1 cellular context compared by ENCODE assay signal in genomic region chr22:19679476-19680099, GRCh38.
A peak's percentile ranks its signal among the peaks of the same experiment; 100 is the strongest.
TF ChIP-seq lines count a peak whose summit lies in the region.

No MANE protein-coding gene starts in this region.

TF ChIP-seq in K562, 482 proteins besides CTCF, POLR2A, EP300 and RAD21 (continued from another document and continues in another):
- TF ChIP-seq GATAD2A (IDR thresholded peaks at IDR 0.05) = peak; percentile 79
- no peak for TF ChIP-seq HNRNPK (IDR thresholded peaks at IDR 0.05; ENCODE audit: low read depth, low read length, poor library complexity, severe bottlenecking)
- TF ChIP-seq MEIS2 (IDR thresholded peaks at IDR 0.05; ENCODE audit: partially characterized antibody) = no peak
- no peak for TF ChIP-seq TBP (optimal IDR thresholded peaks at IDR 0.05; ENCODE audit: low read depth, low read length)
- no peak for TF ChIP-seq ATF1 (CRISPR knock-in tag; IDR thresholded peaks at IDR 0.05)
- TF ChIP-seq ATF1 (tag; IDR thresholded peaks at IDR 0.05) = peak; percentile 64
- no peak; the same call in 1 of the 2 replicates for TF ChIP-seq RUNX1 (IDR thresholded peaks at IDR 0.05; ENCODE audit: low read depth)
- no peak for TF ChIP-seq PTBP1 (IDR thresholded peaks at IDR 0.05; ENCODE audit: low read depth, low read length)
- no peak for TF ChIP-seq TCF15 (CRISPR knock-in tag; IDR thresholded peaks at IDR 0.05)
- no peak for TF ChIP-seq BRCA1 (IDR thresholded peaks at IDR 0.05)
- TF ChIP-seq BRCA1 (CRISPR knock-in tag; IDR thresholded peaks at IDR 0.05) = no peak
- 0 out of 2 replicates have a peak, but pooled peaks have one; percentile 22 for TF ChIP-seq NFIX (CRISPR knock-in tag; IDR thresholded peaks at IDR 0.05; ENCODE audit: low read depth)
- TF ChIP-seq LCOR (CRISPR knock-in tag; IDR thresholded peaks at IDR 0.05) = peak; percentile 82
- 0 out of 2 replicates have a peak, but pooled peaks have one; percentile 71 for TF ChIP-seq GTF2F1 (IDR thresholded peaks at IDR 0.05; ENCODE audit: low read depth, low read length)
- 0 out of 2 replicates have a peak, but pooled peaks have one; percentile 44 for TF ChIP-seq ZKSCAN1 (IDR thresholded peaks at IDR 0.05; ENCODE audit: low read depth, low read length)
- TF ChIP-seq RCOR1 (IDR thresholded peaks at IDR 0.05; ENCODE audit: borderline replicate concordance in 1 of 2, low read depth in 2 of 2, low read length in 2 of 2) = peak in 1 of 2 experiments; percentile 89; a peak in 2 of 4 replicates
- no peak; the same call in 1 of the 2 replicates for TF ChIP-seq PHF8 (IDR thresholded peaks at IDR 0.05; ENCODE audit: borderline replicate concordance, low read length)
- no peak for TF ChIP-seq ZNF124 (CRISPR knock-in tag; IDR thresholded peaks at IDR 0.05)
- 0 out of 4 replicates have a peak, but pooled peaks have one; percentile 63 to 68 for TF ChIP-seq UBTF (IDR thresholded peaks at IDR 0.05; ENCODE audit: borderline replicate concordance in 1 of 2, low read depth in 2 of 2, low read length in 2 of 2)
- no peak for TF ChIP-seq XRCC4 (IDR thresholded peaks at IDR 0.05; ENCODE audit: extremely low read depth, insufficient read depth, insufficient read length)
- no peak for TF ChIP-seq IRF9 (tag; IDR thresholded peaks at IDR 0.05)
- TF ChIP-seq PHF21A (IDR thresholded peaks at IDR 0.05; ENCODE audit: borderline replicate concordance, low read depth) = no peak
- no peak for TF ChIP-seq ARHGAP35 (IDR thresholded peaks at IDR 0.05; ENCODE audit: partially characterized antibody)
- no peak for TF ChIP-seq DIDO1 (tag; IDR thresholded peaks at IDR 0.05; ENCODE audit: low read depth)
- TF ChIP-seq HDAC1 (IDR thresholded peaks at IDR 0.05) = no peak
- no peak for TF ChIP-seq NFE2L1 (tag; IDR thresholded peaks at IDR 0.05; ENCODE audit: borderline replicate concordance, low read depth)
- TF ChIP-seq TRIM25 (IDR thresholded peaks at IDR 0.05; ENCODE audit: borderline replicate concordance) = no peak
- TF ChIP-seq CTBP1 (IDR thresholded peaks at IDR 0.05; ENCODE audit: borderline replicate concordance) = peak; percentile 83; the same call in 1 of the 2 replicates
- TF ChIP-seq ZBTB17 (CRISPR knock-in tag; IDR thresholded peaks at IDR 0.05) = no peak
- no peak for TF ChIP-seq GATA2 (CRISPR knock-in tag; IDR thresholded peaks at IDR 0.05)
- TF ChIP-seq TCFL5 (CRISPR knock-in tag; conservative IDR thresholded peaks at IDR 0.05) = no peak
- TF ChIP-seq RBM25 (IDR thresholded peaks at IDR 0.05; ENCODE audit: low read depth, low read length, severe bottlenecking) = no peak
- no peak for TF ChIP-seq USF1 (CRISPR knock-in tag; IDR thresholded peaks at IDR 0.05)
- no peak for TF ChIP-seq HMG20B (CRISPR knock-in tag; IDR thresholded peaks at IDR 0.05)
- no peak for TF ChIP-seq ILF3 (IDR thresholded peaks at IDR 0.05; ENCODE audit: borderline replicate concordance)
- TF ChIP-seq KDM5B (IDR thresholded peaks at IDR 0.05; ENCODE audit: insufficient replicate concordance, low read depth, low read length) = no peak
- 0 out of 2 replicates have a peak, but pooled peaks have one; percentile 69 for TF ChIP-seq E2F1 (CRISPR knock-in tag; IDR thresholded peaks at IDR 0.05)
- no peak for TF ChIP-seq ZFX (CRISPR knock-in tag; IDR thresholded peaks at IDR 0.05)
- peak in 1 of 2 experiments; percentile 60; a peak in 1 of 3 replicates for TF ChIP-seq CBX3 (IDR thresholded peaks at IDR 0.05; ENCODE audit: borderline replicate concordance in 1 of 2, low read length in 2 of 2)
- TF ChIP-seq PRPF4 (IDR thresholded peaks at IDR 0.05; ENCODE audit: insufficient read depth, low read depth, low read length, poor library complexity, severe bottlenecking) = no peak
- TF ChIP-seq PCBP1 (IDR thresholded peaks at IDR 0.05; ENCODE audit: low read depth, low read length, poor library complexity, severe bottlenecking) = no peak
- no peak for TF ChIP-seq ZBTB5 (IDR thresholded peaks at IDR 0.05)
- TF ChIP-seq ILK (tag; IDR thresholded peaks at IDR 0.05; ENCODE audit: borderline replicate concordance, low read depth) = no peak
- 0 out of 2 replicates have a peak, but pooled peaks have one; percentile 21 for TF ChIP-seq CREB1 (IDR thresholded peaks at IDR 0.05)
- TF ChIP-seq CREB1 (CRISPR knock-in tag; IDR thresholded peaks at IDR 0.05) = peak; percentile 47; the same call in 1 of the 2 replicates
- TF ChIP-seq NR2C2 (CRISPR knock-in tag; IDR thresholded peaks at IDR 0.05) = no peak
- TF ChIP-seq NR2C2 (tag; IDR thresholded peaks at IDR 0.05) = peak; percentile 36; the same call in 1 of the 2 replicates
- peak; percentile 43; the same call in 1 of the 2 replicates for TF ChIP-seq HOMEZ (CRISPR knock-in tag; IDR thresholded peaks at IDR 0.05)
- no peak for TF ChIP-seq MAX (CRISPR knock-in tag; IDR thresholded peaks at IDR 0.05)
- TF ChIP-seq ZNF592 (IDR thresholded peaks at IDR 0.05) = no peak
- TF ChIP-seq PML (IDR thresholded peaks at IDR 0.05; ENCODE audit: low read length) = 0 out of 2 replicates have a peak, but pooled peaks have one; percentile 44
- peak; percentile 96 for TF ChIP-seq CC2D1A (IDR thresholded peaks at IDR 0.05)
- TF ChIP-seq ZNF121 (CRISPR knock-in tag; conservative IDR thresholded peaks at IDR 0.05) = no peak
- no peak for TF ChIP-seq ADNP (tag; IDR thresholded peaks at IDR 0.05)
- no peak for TF ChIP-seq MED1 (CRISPR knock-in tag; IDR thresholded peaks at IDR 0.05; ENCODE audit: borderline replicate concordance)
